In genomic region chr5:76422742-76423141, GRCh38 we compare ENCODE assay signal across 1 cellular context.
TF ChIP-seq lines count a peak whose summit lies in the region.

No MANE protein-coding gene starts in this region.

TF ChIP-seq in K562, 482 proteins besides CTCF, POLR2A, EP300 and RAD21 (continued from another document):
- no peak for TF ChIP-seq SMAD1 (IDR thresholded peaks at IDR 0.05; ENCODE audit: low read depth, low read length, partially characterized antibody)
